In the genomic region with DNA sequence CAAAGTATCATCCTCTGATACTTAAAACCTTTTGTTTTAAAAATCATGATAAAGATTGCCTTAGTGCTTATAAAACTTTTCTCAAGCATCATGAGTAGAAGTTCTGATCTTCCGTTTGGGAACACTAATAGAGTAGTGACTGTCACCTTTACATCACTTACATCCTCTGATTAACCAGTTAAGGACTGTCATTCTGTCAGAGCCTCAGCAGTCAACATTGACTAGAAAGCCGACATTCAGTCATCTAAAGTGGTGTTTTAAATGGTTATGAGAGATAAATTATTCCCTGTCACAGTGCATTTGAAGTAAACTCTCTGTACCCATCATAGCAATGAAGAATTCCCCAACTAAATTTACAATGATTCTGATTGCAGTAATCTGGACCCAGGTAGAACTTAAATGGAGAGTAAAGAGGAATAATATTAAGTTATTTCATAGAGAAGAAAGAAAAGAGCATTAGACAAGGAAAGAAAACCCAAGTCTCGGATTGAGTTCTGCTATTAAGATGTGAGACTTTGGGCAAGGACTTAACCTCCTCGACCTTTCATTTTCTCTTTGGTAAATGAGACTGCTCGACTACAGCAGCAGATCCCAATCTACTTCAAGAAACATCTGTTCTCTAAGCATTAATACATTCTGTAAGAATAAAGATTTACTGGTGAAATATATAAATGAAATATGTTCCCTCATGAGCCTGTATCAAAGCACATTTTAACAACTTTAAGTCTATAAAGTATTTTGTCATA, we compare ENCODE assay signal across 23 cellular contexts.
"Had no signal": no experiment of that assay in that cellular context is flagged by ENCODE, and none has a peak within 500 bp of the region (broad histone marks: within the 10 kb centered on the region; RNA-seq: fewer than 3 reads in every experiment).

No MANE protein-coding gene starts in this region.

- H3K4me3 ChIP-seq: ascending aorta, breast epithelium, coronary artery, esophagus muscularis mucosa, heart right ventricle, prostate gland, right atrium auricular region, suprapubic skin, transverse colon, uterus had no signal

- H3K27me3 ChIP-seq: ascending aorta, breast epithelium, esophagus muscularis mucosa, heart right ventricle, suprapubic skin, transverse colon, uterus had no signal

- H3K4me1 ChIP-seq: ascending aorta, breast epithelium, esophagus muscularis mucosa, heart right ventricle, prostate gland, right atrium auricular region, suprapubic skin, transverse colon, uterus had no signal

- H3K27ac ChIP-seq: ascending aorta, breast epithelium, coronary artery, esophagus muscularis mucosa, heart right ventricle, prostate gland, right atrium auricular region, suprapubic skin, transverse colon, uterus had no signal

- DNase-seq: activated CD4-positive, alpha-beta T cell treated with anti-CD3 and anti-CD28 coated beads, Interleukin-2, amount 10 ng/mL, durations not matched to agents 7 days and 5 days; activated CD4-positive, CD25-positive, alpha-beta regulatory T cell; activated CD8-positive, alpha-beta memory T cell treated with anti-CD3 and anti-CD28 coated beads, Interleukin-2, amount 50 U/mL, for 4 hours; activated effector memory CD4-positive, alpha-beta T cell treated with Interleukin-2 at 50 U/mL for 16 hours; activated naive CD4-positive, alpha-beta T cell treated with anti-CD3 and anti-CD28 coated beads, Interleukin-2, amount 50 U/mL, for 16 hours; activated T-cell treated with anti-CD3 and anti-CD28 coated beads, Interleukin-2, amount 50 U/mL, for 48 hours; effector memory CD4-positive, alpha-beta T cell; heart right ventricle; immature natural killer cell; kidney glomerular epithelial cell; left ventricle myocardium superior; stimulated activated CD4-positive, alpha-beta T cell treated with anti-CD3 and anti-CD28 coated beads, Interleukin-2, amount 100 ng/mL, for 48 hours; T-helper 9 cell; transverse colon; uterus had no signal

- H3K9me3 ChIP-seq: ascending aorta, prostate gland, suprapubic skin, uterus had no signal

- FAIRE-seq: endothelial cell of umbilical vein had no signal

- H3K36me3 ChIP-seq: ascending aorta, breast epithelium, esophagus muscularis mucosa, heart right ventricle, prostate gland, right atrium auricular region, suprapubic skin, transverse colon, uterus had no signal

- ATAC-seq: heart right ventricle, left ventricle myocardium superior had no signal
